Comparison of ENCODE assay signal across 10 cellular contexts in genomic region chr17:57852041-57852954, GRCh38. TPM values are rescaled to one million over a fixed set of nuclear protein-coding genes. Genes with fewer than 3 reads are reported as not detected.
A peak's percentile ranks its signal among the peaks of the same experiment; 100 is the strongest.
DNase-seq lines count a peak whose midpoint lies in the region; ATAC-seq and TF ChIP-seq lines count a peak whose summit lies in the region.
"Had no signal": no experiment of that assay in that cellular context is flagged by ENCODE, and none has a peak within 500 bp of the region (broad histone marks: within the 10 kb centered on the region; RNA-seq: fewer than 3 reads in every experiment).

No MANE protein-coding gene starts in this region.

- H2BK15ac ChIP-seq in H9 (ENCODE audit: low read depth, low read length): no peak overlapping the region

- ATAC-seq in esophagus mucosa: no peak
- no peak for ATAC-seq in GM21526 (IDR thresholded peaks at IDR 0.05; ENCODE audit: low FRiP score, unreplicated experiment)

- no peak overlapping the region for H3K23ac ChIP-seq in H9 (ENCODE audit: insufficient read length, low read depth, low read length)

- H3K27ac ChIP-seq in A673 (ENCODE audit: low read depth, low read length, poor library complexity, severe bottlenecking) (peak overlapping the region; percentile 47), H9 (ENCODE audit: insufficient read length, low read depth, low read length) (no peak overlapping the region), colonic mucosa (peak overlapping the region; percentile 17)
- H3K27ac ChIP-seq: epithelial cell of prostate had no signal

- H3K4me1 ChIP-seq in A673 (ENCODE audit: insufficient read depth, low read length, poor library complexity, severe bottlenecking): peaks cover 17% of the 10 kb centered on the region
- H3K4me1 ChIP-seq in H9 (ENCODE audit: insufficient read depth, low read length): no peaks in the 10 kb centered on the region
- H3K4me1 ChIP-seq in colonic mucosa: peaks cover 18% of the 10 kb centered on the region

- no peak overlapping the region for H4K91ac ChIP-seq in H9 (ENCODE audit: insufficient read length, low read depth, low read length)

- H3K9me3 Mint-ChIP-seq in H9 (no peaks in the 10 kb centered on the region; a peak in 1 of 5 replicates), nephron progenitor cell (no peaks in the 10 kb centered on the region)

- H3K36me3 Mint-ChIP-seq in H9 (ENCODE audit: insufficient read depth in 1 of 3, low read depth in 3 of 3) (peaks cover 10 to 20% (median 12%) of the 10 kb centered on the region in 3 experiments), nephron progenitor cell (ENCODE audit: low read depth) (peaks cover 15% of the 10 kb centered on the region)

- no peak overlapping the region for H4K5ac ChIP-seq in H9 (ENCODE audit: insufficient read length, low read depth, low read length)

- H2BK120ac ChIP-seq in H9 (ENCODE audit: low read depth, low read length, poor library complexity, severe bottlenecking): no peak overlapping the region

- intact Hi-C loops in A673 (cut with micrococcal nuclease; ENCODE audit: unreplicated experiment): loop anchor here (10.0 kb wide), 1 partner anchor 233 kb away; the partner anchor contains the start of gene DYNLL2
- intact Hi-C loops in colonic mucosa (cut with DNase I): no loop called here

- no peak overlapping the region for H3K14ac ChIP-seq in H9 (ENCODE audit: insufficient read depth, low read length)

- H3K79me1 ChIP-seq in H9 (ENCODE audit: insufficient read depth, low read depth, low read length, poor library complexity, severe bottlenecking): no peaks in the 10 kb centered on the region

- no peak overlapping the region for H2BK12ac ChIP-seq in H9 (ENCODE audit: insufficient read length, low read depth, low read length)

- H3K9me3 ChIP-seq in A673 (ENCODE audit: low read depth, low read length, poor library complexity, severe bottlenecking) (no peaks in the 10 kb centered on the region), H9 (ENCODE audit: control insufficient read depth, low read depth, low read length) (no peaks in the 10 kb centered on the region), colonic mucosa (no peaks in the 10 kb centered on the region)

- H3K4me3 Mint-ChIP-seq in H9 (peak overlapping the region; percentile 35 to 62; a peak in 4 of 5 replicates), nephron progenitor cell (peak overlapping the region; percentile 74)

- no peak overlapping the region for H3K4ac ChIP-seq in H9 (ENCODE audit: low read depth, low read length)

- peaks cover 7% of the 10 kb centered on the region for H3K36me3 ChIP-seq in A673 (ENCODE audit: insufficient read depth, low read length, poor library complexity, severe bottlenecking)
- no peaks in the 10 kb centered on the region for H3K36me3 ChIP-seq in colonic mucosa

- TF ChIP-seq CTCF in A673 (conservative IDR thresholded peaks at IDR 0.05; ENCODE audit: low read depth, low read length): no peak
- TF ChIP-seq CTCF in H9 (conservative IDR thresholded peaks at IDR 0.05): no peak
- no peak for TF ChIP-seq CTCF in colonic mucosa (IDR thresholded peaks at IDR 0.05)
- TF ChIP-seq CTCF in nephron progenitor cell (IDR thresholded peaks at IDR 0.05): no peak

- DNase-seq in A673 (ENCODE audit: low spot score): no peak
- no peak for DNase-seq in H9
- no peak for DNase-seq in colonic mucosa
- DNase-seq in nephron progenitor cell: no peak
- no peak for DNase-seq in cortex of kidney (lab: John Stamatoyannopoulos, UW)
- no peak for DNase-seq in NCI-H526 (lab: John Stamatoyannopoulos, UW)
- DNase-seq: midbrain had no signal

- H3K27ac Mint-ChIP-seq in H9 (no peak overlapping the region), nephron progenitor cell (no peak overlapping the region)

- no peak overlapping the region for H3K18ac ChIP-seq in H9 (ENCODE audit: insufficient read length, low read depth, low read length)

- no peak overlapping the region for H3K56ac ChIP-seq in H9 (ENCODE audit: insufficient read length, low read depth, low read length)

- no peaks in the 10 kb centered on the region for H4K20me1 ChIP-seq in H9 (ENCODE audit: control insufficient read depth, insufficient read depth, insufficient read length)

- no peak overlapping the region for H4K8ac ChIP-seq in H9 (replicated peaks; ENCODE audit: insufficient read length, low read depth, low read length)

- H3K4me1 Mint-ChIP-seq in H9: peaks cover 32 to 34% of the 10 kb centered on the region in 2 experiments
- peaks cover 41% of the 10 kb centered on the region for H3K4me1 Mint-ChIP-seq in nephron progenitor cell

- no peak overlapping the region for H2BK20ac ChIP-seq in H9 (ENCODE audit: low read depth, low read length, poor library complexity, severe bottlenecking)

- no peak overlapping the region for H2AK5ac ChIP-seq in H9 (ENCODE audit: insufficient read length, low read length)

- CTCF ChIA-PET in A673 (lab: Charles Lee): interaction anchor here (1.5 kb wide), 1 partner anchor 19 kb away, joined by 4 read pairs; no protein-coding TSS in a partner anchor

- no peak overlapping the region for H3K4me2 ChIP-seq in H9 (ENCODE audit: insufficient read depth, insufficient read length, low read length)

- WGBS in H9 (ENCODE audit: extremely low coverage, insufficient read length, low lambda C conversion rate): no CpG with 5 or more reads among the region's 10 CpGs

- no peaks in the 10 kb centered on the region for H3K27me3 ChIP-seq in A673 (replicated peaks; ENCODE audit: insufficient read depth, low read depth, low read length, poor library complexity)
- no peaks in the 10 kb centered on the region for H3K27me3 ChIP-seq in H9 (ENCODE audit: insufficient read depth, low read length)
- H3K27me3 ChIP-seq in colonic mucosa: no peaks in the 10 kb centered on the region

- no peaks in the 10 kb centered on the region; the same call in 1 of the 2 replicates for H3K79me2 ChIP-seq in H9 (ENCODE audit: insufficient read depth, low read length)

- POLR2A ChIA-PET in A673 (lab: Charles Lee; ENCODE audit: low non-redundant PET): no interaction called here

- no peak overlapping the region for H3T11ph ChIP-seq in H9 (ENCODE audit: low read length)

- BruUV-seq in A673 (replicated peaks; lab: Mats Ljungman, UMichigan): no TSS peak

- H2AFZ ChIP-seq in H9 (ENCODE audit: low read length): no peak overlapping the region

- H3K27me3 Mint-ChIP-seq in H9 (ENCODE audit: low read depth) (no peaks in the 10 kb centered on the region; the same call in 1 of the 2 replicates), nephron progenitor cell (ENCODE audit: low read depth, poor library complexity) (peaks cover 5% of the 10 kb centered on the region)

- H3K4me3 ChIP-seq in A673 (ENCODE audit: low read depth, low read length, poor library complexity, severe bottlenecking) (no peak overlapping the region), colonic mucosa (no peak overlapping the region)

- H3K23me2 ChIP-seq in H9 (ENCODE audit: insufficient read length, low read depth, low read length, poor library complexity, severe bottlenecking): peaks cover 6% of the 10 kb centered on the region

- H3K9ac ChIP-seq in H9 (ENCODE audit: extremely low read depth, insufficient read length, low read length) (no peak overlapping the region), colonic mucosa (ENCODE audit: low read depth in 2 of 2, low read length in 2 of 2) (peak overlapping the region in 1 of 2 donors; percentile 52)

- no peak overlapping the region for H2BK5ac ChIP-seq in H9 (ENCODE audit: insufficient read length, low read length)

RNA-seq across cellular contexts. Expression of gene MRPS23, which starts 2.5 kb away (rescaled TPM):
- total RNA-seq in A673 (2021) (94.2 and 100 TPM in 2 replicates), H9 (2021) (62.0 and 65.9 TPM in 2 replicates), colonic mucosa (10 to 100 TPM; 19.3 to 43.6 TPM), esophagus mucosa (29.4 TPM)
